1 cellular context compared by ENCODE assay signal in the genomic region with DNA sequence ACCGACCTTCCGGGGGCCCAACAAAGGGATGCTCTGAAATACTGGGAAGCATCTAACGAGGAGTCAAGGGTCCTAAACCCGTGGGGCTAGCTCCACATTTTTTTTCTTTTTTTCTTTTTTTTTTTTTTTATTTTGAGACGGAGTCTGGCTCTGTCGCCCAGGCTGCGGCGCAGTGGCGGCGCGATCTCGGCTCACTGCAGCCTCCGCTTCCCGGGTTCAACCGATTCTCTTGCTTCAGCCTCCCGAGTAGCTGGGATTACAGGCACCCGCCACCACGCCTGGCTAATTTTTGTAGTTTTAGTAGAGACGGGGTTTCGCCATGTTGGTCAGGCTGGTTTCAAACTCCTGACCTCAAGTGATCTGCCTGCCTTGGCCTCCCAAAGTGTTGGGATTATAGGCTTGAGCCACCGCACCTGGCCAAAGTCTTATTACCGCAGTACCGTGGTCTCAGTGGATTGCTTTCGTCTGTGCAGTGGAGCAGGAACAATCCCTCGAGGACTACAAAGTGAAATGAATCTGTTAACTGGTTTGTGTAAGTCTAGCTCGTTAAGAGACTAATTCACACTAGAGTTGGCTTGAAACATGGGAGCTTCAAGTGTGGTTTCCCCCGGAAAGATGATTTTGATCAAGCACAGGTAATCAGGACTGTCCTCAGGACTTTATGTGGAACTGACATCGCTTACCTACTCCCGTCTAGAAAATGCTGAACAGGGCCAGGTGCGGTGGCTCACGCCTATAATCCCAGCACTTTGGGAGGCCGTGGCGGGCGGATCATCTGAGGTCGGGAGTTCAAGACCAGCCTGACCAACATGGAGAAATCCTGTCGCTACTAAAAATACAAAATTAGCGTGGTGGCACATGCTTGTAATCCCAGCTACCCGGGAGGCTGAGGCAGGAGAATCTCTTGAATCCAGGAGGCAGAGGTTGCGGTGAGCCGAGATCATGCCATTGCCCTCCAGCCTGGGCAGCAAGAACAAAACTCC.
TF ChIP-seq lines count a peak whose summit lies in the region.

No MANE protein-coding gene starts in this region.

TF ChIP-seq in HepG2, 621 proteins besides CTCF, POLR2A, EP300 and RAD21 (continues in another document):
- TF ChIP-seq NFKB2 (CRISPR knock-in tag; IDR thresholded peaks at IDR 0.05; ENCODE audit: borderline replicate concordance): 0 out of 2 replicates have a peak, but pooled peaks have one; percentile 34
- TF ChIP-seq RXRA (CRISPR knock-in tag; IDR thresholded peaks at IDR 0.05): 0 out of 2 replicates have a peak, but pooled peaks have one; percentile 18
- 0 out of 2 replicates have a peak, but pooled peaks have one; percentile 50 for TF ChIP-seq ZNF703 (CRISPR knock-in tag; IDR thresholded peaks at IDR 0.05; ENCODE audit: borderline replicate concordance)
- peak; percentile 33; the same call in 1 of the 2 replicates for TF ChIP-seq ZBTB20 (CRISPR knock-in tag; IDR thresholded peaks at IDR 0.05; ENCODE audit: borderline replicate concordance, low read depth)
- TF ChIP-seq, protein P1, sequence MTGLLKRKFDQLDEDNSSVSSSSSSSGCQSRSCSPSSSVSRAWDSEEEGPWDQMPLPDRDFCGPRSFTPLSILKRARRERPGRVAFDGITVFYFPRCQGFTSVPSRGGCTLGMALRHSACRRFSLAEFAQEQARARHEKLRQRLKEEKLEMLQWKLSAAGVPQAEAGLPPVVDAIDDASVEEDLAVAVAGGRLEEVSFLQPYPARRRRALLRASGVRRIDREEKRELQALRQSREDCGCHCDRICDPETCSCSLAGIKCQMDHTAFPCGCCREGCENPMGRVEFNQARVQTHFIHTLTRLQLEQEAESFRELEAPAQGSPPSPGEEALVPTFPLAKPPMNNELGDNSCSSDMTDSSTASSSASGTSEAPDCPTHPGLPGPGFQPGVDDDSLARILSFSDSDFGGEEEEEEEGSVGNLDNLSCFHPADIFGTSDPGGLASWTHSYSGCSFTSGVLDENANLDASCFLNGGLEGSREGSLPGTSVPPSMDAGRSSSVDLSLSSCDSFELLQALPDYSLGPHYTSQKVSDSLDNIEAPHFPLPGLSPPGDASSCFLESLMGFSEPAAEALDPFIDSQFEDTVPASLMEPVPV (CRISPR knock-in tag; IDR thresholded peaks at IDR 0.05): peak; percentile 5; the same call in 1 of the 2 replicates
- 0 out of 2 replicates have a peak, but pooled peaks have one; percentile 39 for TF ChIP-seq ZNF142 (CRISPR knock-in tag; IDR thresholded peaks at IDR 0.05)
- 0 out of 2 replicates have a peak, but pooled peaks have one; percentile 27 for TF ChIP-seq NBN (conservative IDR thresholded peaks at IDR 0.05)
- TF ChIP-seq ADNP (CRISPR knock-in tag; IDR thresholded peaks at IDR 0.05): 0 out of 2 replicates have a peak, but pooled peaks have one; percentile 55
- TF ChIP-seq GATAD2A (CRISPR knock-in tag; IDR thresholded peaks at IDR 0.05): peak; percentile 18; the same call in 1 of the 2 replicates
- 0 out of 2 replicates have a peak, but pooled peaks have one; percentile 16 for TF ChIP-seq FOXC1 (CRISPR knock-in tag; IDR thresholded peaks at IDR 0.05; ENCODE audit: borderline replicate concordance)
- 0 out of 2 replicates have a peak, but pooled peaks have one; percentile 74 for TF ChIP-seq ZNF510 (CRISPR knock-in tag; IDR thresholded peaks at IDR 0.05; ENCODE audit: low read depth)
- peak; percentile 86; the same call in 1 of the 2 replicates for TF ChIP-seq ZNF563 (CRISPR knock-in tag; IDR thresholded peaks at IDR 0.05)
- TF ChIP-seq, protein P2, sequence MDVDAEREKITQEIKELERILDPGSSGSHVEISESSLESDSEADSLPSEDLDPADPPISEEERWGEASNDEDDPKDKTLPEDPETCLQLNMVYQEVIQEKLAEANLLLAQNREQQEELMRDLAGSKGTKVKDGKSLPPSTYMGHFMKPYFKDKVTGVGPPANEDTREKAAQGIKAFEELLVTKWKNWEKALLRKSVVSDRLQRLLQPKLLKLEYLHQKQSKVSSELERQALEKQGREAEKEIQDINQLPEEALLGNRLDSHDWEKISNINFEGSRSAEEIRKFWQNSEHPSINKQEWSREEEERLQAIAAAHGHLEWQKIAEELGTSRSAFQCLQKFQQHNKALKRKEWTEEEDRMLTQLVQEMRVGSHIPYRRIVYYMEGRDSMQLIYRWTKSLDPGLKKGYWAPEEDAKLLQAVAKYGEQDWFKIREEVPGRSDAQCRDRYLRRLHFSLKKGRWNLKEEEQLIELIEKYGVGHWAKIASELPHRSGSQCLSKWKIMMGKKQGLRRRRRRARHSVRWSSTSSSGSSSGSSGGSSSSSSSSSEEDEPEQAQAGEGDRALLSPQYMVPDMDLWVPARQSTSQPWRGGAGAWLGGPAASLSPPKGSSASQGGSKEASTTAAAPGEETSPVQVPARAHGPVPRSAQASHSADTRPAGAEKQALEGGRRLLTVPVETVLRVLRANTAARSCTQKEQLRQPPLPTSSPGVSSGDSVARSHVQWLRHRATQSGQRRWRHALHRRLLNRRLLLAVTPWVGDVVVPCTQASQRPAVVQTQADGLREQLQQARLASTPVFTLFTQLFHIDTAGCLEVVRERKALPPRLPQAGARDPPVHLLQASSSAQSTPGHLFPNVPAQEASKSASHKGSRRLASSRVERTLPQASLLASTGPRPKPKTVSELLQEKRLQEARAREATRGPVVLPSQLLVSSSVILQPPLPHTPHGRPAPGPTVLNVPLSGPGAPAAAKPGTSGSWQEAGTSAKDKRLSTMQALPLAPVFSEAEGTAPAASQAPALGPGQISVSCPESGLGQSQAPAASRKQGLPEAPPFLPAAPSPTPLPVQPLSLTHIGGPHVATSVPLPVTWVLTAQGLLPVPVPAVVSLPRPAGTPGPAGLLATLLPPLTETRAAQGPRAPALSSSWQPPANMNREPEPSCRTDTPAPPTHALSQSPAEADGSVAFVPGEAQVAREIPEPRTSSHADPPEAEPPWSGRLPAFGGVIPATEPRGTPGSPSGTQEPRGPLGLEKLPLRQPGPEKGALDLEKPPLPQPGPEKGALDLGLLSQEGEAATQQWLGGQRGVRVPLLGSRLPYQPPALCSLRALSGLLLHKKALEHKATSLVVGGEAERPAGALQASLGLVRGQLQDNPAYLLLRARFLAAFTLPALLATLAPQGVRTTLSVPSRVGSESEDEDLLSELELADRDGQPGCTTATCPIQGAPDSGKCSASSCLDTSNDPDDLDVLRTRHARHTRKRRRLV (CRISPR knock-in tag; IDR thresholded peaks at IDR 0.05): 0 out of 2 replicates have a peak, but pooled peaks have one; percentile 1
- TF ChIP-seq THYN1 (CRISPR knock-in tag; IDR thresholded peaks at IDR 0.05; ENCODE audit: borderline replicate concordance, low read depth): 0 out of 2 replicates have a peak, but pooled peaks have one; percentile 74
- TF ChIP-seq ZBTB33 (CRISPR knock-in tag; IDR thresholded peaks at IDR 0.05): peak; percentile 59; the same call in 1 of the 2 replicates
- TF ChIP-seq ZNF383 (CRISPR knock-in tag; IDR thresholded peaks at IDR 0.05; ENCODE audit: borderline replicate concordance): 0 out of 2 replicates have a peak, but pooled peaks have one; percentile 14
- peak; percentile 14; the same call in 1 of the 2 replicates for TF ChIP-seq ZNF775 (CRISPR knock-in tag; IDR thresholded peaks at IDR 0.05; ENCODE audit: borderline replicate concordance)
- 0 out of 2 replicates have a peak, but pooled peaks have one; percentile 10 for TF ChIP-seq ELF3 (CRISPR knock-in tag; IDR thresholded peaks at IDR 0.05)
- TF ChIP-seq PITX1 (CRISPR knock-in tag; IDR thresholded peaks at IDR 0.05): peak; percentile 2; the same call in 1 of the 2 replicates
- peak; percentile 5 for TF ChIP-seq CAMTA2 (CRISPR knock-in tag; IDR thresholded peaks at IDR 0.05; ENCODE audit: borderline replicate concordance)
- TF ChIP-seq ZNF670 (CRISPR knock-in tag; IDR thresholded peaks at IDR 0.05; ENCODE audit: borderline replicate concordance): 0 out of 2 replicates have a peak, but pooled peaks have one; percentile 32
- TF ChIP-seq, protein P3, sequence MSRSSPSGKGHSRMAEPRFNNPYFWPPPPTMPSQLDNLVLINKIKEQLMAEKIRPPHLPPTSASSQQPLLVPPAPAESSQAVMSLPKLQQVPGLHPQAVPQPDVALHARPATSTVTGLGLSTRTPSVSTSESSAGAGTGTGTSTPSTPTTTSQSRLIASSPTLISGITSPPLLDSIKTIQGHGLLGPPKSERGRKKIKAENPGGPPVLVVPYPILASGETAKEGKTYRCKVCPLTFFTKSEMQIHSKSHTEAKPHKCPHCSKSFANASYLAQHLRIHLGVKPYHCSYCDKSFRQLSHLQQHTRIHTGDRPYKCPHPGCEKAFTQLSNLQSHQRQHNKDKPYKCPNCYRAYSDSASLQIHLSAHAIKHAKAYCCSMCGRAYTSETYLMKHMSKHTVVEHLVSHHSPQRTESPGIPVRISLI (CRISPR knock-in tag; IDR thresholded peaks at IDR 0.05; ENCODE audit: borderline replicate concordance): peak; percentile 36; the same call in 1 of the 2 replicates
- TF ChIP-seq ZBTB37 (CRISPR knock-in tag; IDR thresholded peaks at IDR 0.05): 0 out of 2 replicates have a peak, but pooled peaks have one; percentile 49
- TF ChIP-seq, protein P4, sequence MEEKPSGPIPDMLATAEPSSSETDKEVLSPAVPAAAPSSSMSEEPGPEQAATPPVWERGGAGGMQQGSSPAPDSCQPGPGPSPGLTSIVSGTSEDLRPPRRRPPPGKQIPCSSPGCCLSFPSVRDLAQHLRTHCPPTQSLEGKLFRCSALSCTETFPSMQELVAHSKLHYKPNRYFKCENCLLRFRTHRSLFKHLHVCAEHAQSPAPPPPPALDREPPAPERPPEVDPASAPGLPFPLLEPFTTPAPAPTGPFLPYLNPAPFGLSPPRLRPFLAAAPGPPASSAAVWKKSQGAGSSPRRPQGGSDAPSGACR (CRISPR knock-in tag; IDR thresholded peaks at IDR 0.05): 0 out of 2 replicates have a peak, but pooled peaks have one; percentile 47
- 0 out of 2 replicates have a peak, but pooled peaks have one; percentile 32 for TF ChIP-seq ZNF430 (CRISPR knock-in tag; IDR thresholded peaks at IDR 0.05)
